ENCODE assay signal across 1 cellular context in genomic region chr4:56104188-56104587, GRCh38.
TF ChIP-seq lines count a peak whose summit lies in the region.

No MANE protein-coding gene starts in this region.

TF ChIP-seq in HepG2, 621 proteins besides CTCF, POLR2A, EP300 and RAD21 (continued from another document and continues in another):
- peak; percentile 35; the same call in 1 of the 2 replicates for TF ChIP-seq ARID5B (CRISPR knock-in tag; IDR thresholded peaks at IDR 0.05)
- TF ChIP-seq GFI1 (CRISPR knock-in tag; IDR thresholded peaks at IDR 0.05; ENCODE audit: borderline replicate concordance): peak; percentile 43; the same call in 1 of the 2 replicates
- TF ChIP-seq CBX1 (IDR thresholded peaks at IDR 0.05; ENCODE audit: low read depth): no peak
- no peak for TF ChIP-seq GPBP1L1 (CRISPR knock-in tag; IDR thresholded peaks at IDR 0.05)
- no peak for TF ChIP-seq ZNF33A (CRISPR knock-in tag; IDR thresholded peaks at IDR 0.05; ENCODE audit: borderline replicate concordance)
- TF ChIP-seq HDAC6 (IDR thresholded peaks at IDR 0.05; ENCODE audit: low read depth, low read length): no peak
- peak; percentile 77 for TF ChIP-seq HNF4A (CRISPR knock-in tag; IDR thresholded peaks at IDR 0.05)
- TF ChIP-seq ZNF768 (CRISPR knock-in tag; IDR thresholded peaks at IDR 0.05): no peak
- no peak for TF ChIP-seq ZFP36L1 (CRISPR knock-in tag; IDR thresholded peaks at IDR 0.05)
- no peak for TF ChIP-seq ZNF136 (CRISPR knock-in tag; IDR thresholded peaks at IDR 0.05; ENCODE audit: low read depth)
- TF ChIP-seq ZNF800 (CRISPR knock-in tag; IDR thresholded peaks at IDR 0.05): no peak
- TF ChIP-seq SRSF4 (IDR thresholded peaks at IDR 0.05; ENCODE audit: low read depth, low read length, poor library complexity, severe bottlenecking): no peak
- peak; percentile 39; the same call in 1 of the 2 replicates for TF ChIP-seq AHDC1 (CRISPR knock-in tag; IDR thresholded peaks at IDR 0.05; ENCODE audit: borderline replicate concordance)
- no peak for TF ChIP-seq MTF1 (CRISPR knock-in tag; IDR thresholded peaks at IDR 0.05)
- no peak for TF ChIP-seq BCLAF1 (IDR thresholded peaks at IDR 0.05)
- no peak for TF ChIP-seq ZMAT5 (CRISPR knock-in tag; IDR thresholded peaks at IDR 0.05; ENCODE audit: borderline replicate concordance, low read depth)
- TF ChIP-seq CENPBD1 (CRISPR knock-in tag; IDR thresholded peaks at IDR 0.05; ENCODE audit: borderline replicate concordance, low read depth): no peak
- no peak for TF ChIP-seq SOX6 (IDR thresholded peaks at IDR 0.05)
- TF ChIP-seq SOX6 (CRISPR knock-in tag; IDR thresholded peaks at IDR 0.05): peak; percentile 73
- TF ChIP-seq ZNF788 (CRISPR knock-in tag; IDR thresholded peaks at IDR 0.05; ENCODE audit: borderline replicate concordance): no peak
- TF ChIP-seq PAXIP1 (CRISPR knock-in tag; conservative IDR thresholded peaks at IDR 0.05): peak; percentile 80
- TF ChIP-seq ZNF142 (CRISPR knock-in tag; IDR thresholded peaks at IDR 0.05): no peak
